ENCODE assay signal across 21 cellular contexts in the genomic region with DNA sequence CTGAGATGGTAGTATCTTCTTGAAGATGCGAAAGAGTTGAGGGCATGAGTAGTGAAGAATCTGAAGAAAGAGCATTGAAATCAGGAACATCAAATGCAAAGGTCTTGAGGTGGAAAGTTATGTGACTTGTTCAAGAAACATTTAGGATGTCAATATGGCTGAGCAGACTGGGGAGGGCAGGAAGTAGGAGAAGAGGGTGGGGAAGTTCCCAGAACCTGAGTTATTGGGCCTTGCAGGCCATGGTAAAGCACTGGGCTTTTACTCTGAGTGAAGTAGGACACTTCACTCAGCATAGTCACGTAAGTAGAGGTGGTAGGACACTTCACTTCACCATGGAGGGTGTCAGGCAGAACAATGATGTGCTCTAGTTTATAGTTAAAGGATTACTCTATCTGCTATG. TPM values are rescaled to one million over a fixed set of nuclear protein-coding genes. Genes with fewer than 3 reads are reported as not detected.
DNase-seq lines count a peak whose midpoint lies in the region; ATAC-seq and TF ChIP-seq lines count a peak whose summit lies in the region.
"Had no signal": no experiment of that assay in that cellular context is flagged by ENCODE, and none has a peak within 500 bp of the region (broad histone marks: within the 10 kb centered on the region; RNA-seq: fewer than 3 reads in every experiment).

No MANE protein-coding gene starts in this region.

- peaks cover 2% of the 10 kb centered on the region for H3K79me1 ChIP-seq in trophoblast cell (ENCODE audit: low read length)

- H3K4me1 Mint-ChIP-seq in stimulated activated naive CD8-positive, alpha-beta T cell treated with anti-CD3 and anti-CD28 coated beads, Interleukin-15, amount 100 ng/mL, for 72 hours = peaks cover 1% of the 10 kb centered on the region

- H3K36me3 ChIP-seq in trophoblast cell (ENCODE audit: control insufficient read depth in 1 of 2, insufficient read depth in 2 of 2, low read length in 2 of 2) (no peaks in the 10 kb centered on the region), BE2C (no peaks in the 10 kb centered on the region)
- H3K36me3 ChIP-seq: BLaER1 had no signal

- H3K14ac ChIP-seq in trophoblast cell (ENCODE audit: low read length) = no peak overlapping the region

- H3K27me3 ChIP-seq in trophoblast cell (ENCODE audit: insufficient read depth, low read length) (no peaks in the 10 kb centered on the region), BE2C (no peaks in the 10 kb centered on the region)
- H3K27me3 ChIP-seq: BLaER1 had no signal

- peak overlapping the region; percentile 38 for H4K91ac ChIP-seq in trophoblast cell (ENCODE audit: low read depth, low read length)

- peaks cover 2 to 17% of the 10 kb centered on the region in 2 experiments for H3K4me1 ChIP-seq in trophoblast cell (ENCODE audit: control insufficient read depth in 1 of 2, insufficient read depth in 2 of 2, low read length in 2 of 2)
- H3K4me1 ChIP-seq in BE2C = no peaks in the 10 kb centered on the region
- H3K4me1 ChIP-seq: A549, BLaER1 had no signal

- no peak overlapping the region for H2AK5ac ChIP-seq in trophoblast cell (ENCODE audit: low read length)

- peak overlapping the region; percentile 55 for H2BK12ac ChIP-seq in trophoblast cell (ENCODE audit: low read length)

- H2BK120ac ChIP-seq in trophoblast cell (ENCODE audit: insufficient read depth, low read length, poor library complexity) = peak overlapping the region; percentile 23

- no peak overlapping the region for H3K9ac ChIP-seq in trophoblast cell (ENCODE audit: low read length)
- H3K9ac ChIP-seq: BLaER1 had no signal

- H4K12ac ChIP-seq in trophoblast cell (ENCODE audit: low read depth, low read length) = no peak overlapping the region

- peak; percentile 43 for DNase-seq in DMS53 (lab: John Stamatoyannopoulos, UW)
- no peak for DNase-seq in DMS53 treated with DMSO at 0.1 percent for 48 hours (lab: John Stamatoyannopoulos, UW; ENCODE audit: unreplicated experiment)
- DNase-seq in stimulated activated naive CD8-positive, alpha-beta T cell treated with anti-CD3 and anti-CD28 coated beads, Interleukin-15, Interleukin-2, amounts not matched to agents 100 U/mL and 50 U/mL, for 24 hours = no peak
- DNase-seq in stimulated activated naive CD8-positive, alpha-beta T cell treated with anti-CD3 and anti-CD28 coated beads, Interleukin-15, amount 100 ng/mL, for 72 hours = no peak
- peak in 1 of 2 donors; percentile 44 for DNase-seq in trophoblast cell
- DNase-seq in BE2C = no peak
- no peak for DNase-seq in retina
- DNase-seq: AML-193; CD4-positive, alpha-beta memory T cell; DMS153; DND-41; EL; GOT3; H7; HFFc6 had no signal

- H3K9me3 ChIP-seq in trophoblast cell (ENCODE audit: insufficient read depth, low read depth, low read length) (no peaks in the 10 kb centered on the region), BE2C (no peaks in the 10 kb centered on the region)
- H3K9me3 ChIP-seq: A549 had no signal

- H4K8ac ChIP-seq in trophoblast cell (ENCODE audit: low read depth, low read length) = no peak overlapping the region

- H3K27me3 Mint-ChIP-seq in stimulated activated naive CD8-positive, alpha-beta T cell treated with anti-CD3 and anti-CD28 coated beads, Interleukin-15, amount 100 ng/mL, for 72 hours = no peaks in the 10 kb centered on the region
- H3K27me3 Mint-ChIP-seq: CD4-positive, alpha-beta memory T cell had no signal

- no peak overlapping the region for H3K4me3 Mint-ChIP-seq in stimulated activated naive CD8-positive, alpha-beta T cell treated with anti-CD3 and anti-CD28 coated beads, Interleukin-15, amount 100 ng/mL, for 72 hours
- H3K4me3 Mint-ChIP-seq: CD14-positive monocyte; CD4-positive, alpha-beta memory T cell; HFFc6 had no signal

- no peaks in the 10 kb centered on the region for H3K79me2 ChIP-seq in trophoblast cell (ENCODE audit: control insufficient read depth, insufficient read depth, low read length, poor library complexity)

- H3K18ac ChIP-seq in trophoblast cell (ENCODE audit: low read length) = no peak overlapping the region

- ATAC-seq in stimulated activated naive CD8-positive, alpha-beta T cell treated with anti-CD3 and anti-CD28 coated beads, Interleukin-15, Interleukin-2, amounts not matched to agents 100 U/mL and 50 U/mL, for 24 hours = peak; percentile 28
- no peak for ATAC-seq in stimulated activated naive CD8-positive, alpha-beta T cell treated with anti-CD3 and anti-CD28 coated beads, Interleukin-15, amount 100 ng/mL, for 72 hours
- ATAC-seq: A549, GM12878, HCT116 had no signal

- H3K23ac ChIP-seq in trophoblast cell (ENCODE audit: low read length) = no peak overlapping the region

- H3K4me2 ChIP-seq in trophoblast cell (ENCODE audit: low read length) = no peak overlapping the region
- H3K4me2 ChIP-seq: A549, BLaER1 had no signal

- no peak overlapping the region for H3K4ac ChIP-seq in trophoblast cell (ENCODE audit: low read depth, low read length)

- peak overlapping the region; percentile 10 for H2BK5ac ChIP-seq in trophoblast cell (ENCODE audit: low read depth, low read length, poor library complexity)

- peaks cover 6 to 7% of the 10 kb centered on the region in 2 donors for H3K9me3 Mint-ChIP-seq in stimulated activated naive CD8-positive, alpha-beta T cell treated with anti-CD3 and anti-CD28 coated beads, Interleukin-15, amount 100 ng/mL, for 72 hours
- H3K9me3 Mint-ChIP-seq: HFFc6 had no signal

- H3K27ac ChIP-seq in trophoblast cell (ENCODE audit: low read depth, low read length) = peak overlapping the region; percentile 72
- H3K27ac ChIP-seq: 22Rv1, A549, BLaER1 had no signal

- no peak overlapping the region for H3K27ac Mint-ChIP-seq in stimulated activated naive CD8-positive, alpha-beta T cell treated with anti-CD3 and anti-CD28 coated beads, Interleukin-15, amount 100 ng/mL, for 72 hours
- H3K27ac Mint-ChIP-seq: CD14-positive monocyte; CD4-positive, alpha-beta memory T cell; HFFc6 had no signal

- no CpG with 5 or more reads among the region's 2 CpGs for WGBS in trophoblast cell (ENCODE audit: extremely low coverage, insufficient coverage, insufficient read length)

- H3K4me3 ChIP-seq in trophoblast cell (ENCODE audit: low read depth, low read length) = no peak overlapping the region
- H3K4me3 ChIP-seq in BE2C (ENCODE audit: low read depth, low read length) = no peak overlapping the region
- H3K4me3 ChIP-seq: A549, BLaER1, GM12878 had no signal

- no peak overlapping the region for H2AFZ ChIP-seq in trophoblast cell (ENCODE audit: insufficient read depth, low read length, poor library complexity)

- TF ChIP-seq CTCF in BE2C (IDR thresholded peaks at IDR 0.05; ENCODE audit: low read depth, low read length) = no peak

RNA-seq across cellular contexts. Expression of a gene that starts 11.8 kb away (rescaled TPM):
- 475 and 498 TPM in 2 replicates for polyA plus RNA-seq in trophoblast cell (2013)
- 110 TPM for polyA plus RNA-seq in BE2C (2012; ENCODE audit: insufficient read depth, insufficient read length, low read depth)

RNA-seq across cellular contexts. Expression of a gene that starts 16.1 kb away (rescaled TPM):
- 0.08 and 0.15 TPM in 2 replicates for polyA plus RNA-seq in trophoblast cell (2013)
- polyA plus RNA-seq in BE2C (2012; ENCODE audit: insufficient read depth, insufficient read length, low read depth) = 0.56 TPM

RNA-seq across cellular contexts. Expression of a gene that starts 26.1 kb away (rescaled TPM):
- 559 and 577 TPM in 2 replicates for polyA plus RNA-seq in trophoblast cell (2013)
- 72.0 TPM for polyA plus RNA-seq in BE2C (2012; ENCODE audit: insufficient read depth, insufficient read length, low read depth)
